17 cellular contexts compared by ENCODE assay signal in genomic region chr22:29209624-29209929, GRCh38. TPM values are rescaled to one million over a fixed set of nuclear protein-coding genes. Genes with fewer than 3 reads are reported as not detected.
"Had no signal": no experiment of that assay in that cellular context is flagged by ENCODE, and none has a peak within 500 bp of the region (broad histone marks: within the 10 kb centered on the region; RNA-seq: fewer than 3 reads in every experiment).

No MANE protein-coding gene starts in this region.

- H3K36me3 ChIP-seq: breast epithelium, left lung, ovary, stomach, uterus had no signal

- ATAC-seq: activated T-cell treated with anti-CD3 and anti-CD28 coated beads, Interleukin-2, amount 50 U/mL, for 4 hours; esophagus mucosa; left lung had no signal

- H3K9me3 ChIP-seq: breast epithelium, left lung, ovary, stomach, uterus had no signal

- H3K27ac ChIP-seq: breast epithelium, left lung, ovary, uterus had no signal

- H3K4me3 ChIP-seq: breast epithelium, left lung, ovary, stomach, uterus had no signal

- H3K27me3 ChIP-seq: breast epithelium, ovary, uterus had no signal

- DNase-seq: activated CD4-positive, alpha-beta memory T cell treated with anti-CD3 and anti-CD28 coated beads for 36 hours; activated CD4-positive, alpha-beta T cell treated with anti-CD3 and anti-CD28 coated beads for 1 hour; activated gamma-delta T cell; activated naive CD8-positive, alpha-beta T cell treated with anti-CD3 and anti-CD28 coated beads, Interleukin-2, amount 10 ng/mL, durations not matched to agents 7 days and 5 days; activated T-cell treated with anti-CD3 and anti-CD28 coated beads, Interleukin-2, amount 50 U/mL, for 4 hours; glutamatergic neuron; islet precursor cell; mesenchymal stem cell; ovary; stimulated activated CD4-positive, alpha-beta T cell treated with anti-CD3 and anti-CD28 coated beads, Interleukin-4, amount 100 ng/mL, for 4 hours; T-helper 9 cell; uterus had no signal

- H3K4me1 ChIP-seq: breast epithelium had no signal

RNA-seq across cellular contexts. Expression of gene EMID1, which starts 3.9 kb away (rescaled TPM):
- total RNA-seq: activated CD4-positive, alpha-beta memory T cell treated with anti-CD3 and anti-CD28 coated beads for 36 hours; activated naive CD8-positive, alpha-beta T cell treated with anti-CD3 and anti-CD28 coated beads, Interleukin-2, amount 10 ng/mL, durations not matched to agents 7 days and 5 days; chondrocyte had no signal
